23 cellular contexts compared by ENCODE assay signal in genomic region chr1:234221601-234222000, GRCh38.
"Had no signal": no experiment of that assay in that cellular context is flagged by ENCODE, and none has a peak within 500 bp of the region (broad histone marks: within the 10 kb centered on the region; RNA-seq: fewer than 3 reads in every experiment).

No MANE protein-coding gene starts in this region.

- H3K27me3 ChIP-seq: colonic mucosa, foreskin keratinocyte had no signal

- H3K27ac Mint-ChIP-seq: dendritic cell treated with granulocyte-macrophage colony-stimulating factor and Interleukin-4, amounts not matched to agents 40 ng/mL and 50 ng/mL, for 4 days; effector memory CD8-positive, alpha-beta T cell; immature natural killer cell; mesothelial cell of epicardium; naive B cell had no signal

- H3K27ac ChIP-seq: colonic mucosa, esophagus muscularis mucosa, foreskin keratinocyte, gastroesophageal sphincter, heart left ventricle, hepatocyte, left lung, lower lobe of right lung had no signal

- H3K79me2 ChIP-seq: hepatocyte had no signal

- H3K4me3 Mint-ChIP-seq: dendritic cell treated with granulocyte-macrophage colony-stimulating factor and Interleukin-4, amounts not matched to agents 40 ng/mL and 50 ng/mL, for 4 days; effector memory CD8-positive, alpha-beta T cell; immature natural killer cell; mesothelial cell of epicardium; naive B cell had no signal

- H3K4me1 ChIP-seq: colonic mucosa, esophagus muscularis mucosa, gastroesophageal sphincter, heart left ventricle, left lung, lower lobe of right lung had no signal

- FAIRE-seq: endothelial cell of umbilical vein, frontal cortex, keratinocyte had no signal

- H3K9me3 Mint-ChIP-seq: dendritic cell treated with granulocyte-macrophage colony-stimulating factor and Interleukin-4, amounts not matched to agents 40 ng/mL and 50 ng/mL, for 4 days; effector memory CD8-positive, alpha-beta T cell; immature natural killer cell; mesothelial cell of epicardium had no signal

- H3K4me1 Mint-ChIP-seq: immature natural killer cell, mesothelial cell of epicardium, naive B cell had no signal

- ATAC-seq: effector memory CD8-positive, alpha-beta T cell; foreskin keratinocyte; gastroesophageal sphincter; heart left ventricle; left cardiac atrium; left lung; left ventricle myocardium superior; lower lobe of right lung; mucosa of descending colon had no signal

- H3K4me3 ChIP-seq: colonic mucosa, esophagus muscularis mucosa, gastroesophageal sphincter, heart left ventricle, hepatocyte, left lung, lower lobe of right lung, mucosa of descending colon had no signal

- H3K36me3 Mint-ChIP-seq: immature natural killer cell, mesothelial cell of epicardium, naive B cell had no signal

- H3K36me3 ChIP-seq: colonic mucosa, esophagus muscularis mucosa, gastroesophageal sphincter, heart left ventricle, left lung, lower lobe of right lung had no signal

- H3K4me2 ChIP-seq: hepatocyte had no signal

- H2AFZ ChIP-seq: hepatocyte had no signal

- DNase-seq: colonic mucosa; cortex of kidney; effector CD8-positive, alpha-beta T cell; effector memory CD8-positive, alpha-beta T cell; foreskin keratinocyte; heart left ventricle; hypothalamus; immature natural killer cell; left cardiac atrium; left lung; left ventricle myocardium superior; lower lobe of right lung; mesenchymal stem cell; mucosa of descending colon; naive B cell had no signal

- H3K9me3 ChIP-seq: colonic mucosa, esophagus muscularis mucosa, gastroesophageal sphincter, heart left ventricle, left lung, lower lobe of right lung, mucosa of descending colon had no signal
